In the genomic region with DNA sequence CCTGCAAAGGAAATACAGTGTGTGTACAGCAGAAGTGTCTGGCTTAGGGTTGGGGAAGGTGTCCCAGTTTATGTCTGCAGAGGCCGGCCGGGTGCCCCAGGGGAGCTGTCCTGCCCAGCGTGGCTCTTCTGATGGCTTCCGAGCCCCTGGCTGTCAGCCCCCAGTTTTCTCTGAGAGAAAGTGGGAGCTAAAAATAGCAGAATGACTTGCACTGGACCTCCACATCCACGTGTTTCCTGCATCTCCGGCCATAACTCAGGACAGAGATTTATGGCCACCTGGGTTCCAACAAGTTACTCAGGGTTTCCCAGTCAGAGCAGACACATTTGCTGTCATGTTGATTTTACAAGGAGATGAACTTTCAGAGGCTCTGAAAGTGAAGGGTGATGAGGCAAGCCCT, we compare ENCODE assay signal across 3 cellular contexts.
A peak's percentile ranks its signal among the peaks of the same experiment; 100 is the strongest.
TF ChIP-seq lines count a peak whose summit lies in the region.

No MANE protein-coding gene starts in this region.

TF ChIP-seq in SK-N-SH, 30 proteins besides CTCF, POLR2A, EP300 and RAD21:
- TF ChIP-seq, protein P1, sequence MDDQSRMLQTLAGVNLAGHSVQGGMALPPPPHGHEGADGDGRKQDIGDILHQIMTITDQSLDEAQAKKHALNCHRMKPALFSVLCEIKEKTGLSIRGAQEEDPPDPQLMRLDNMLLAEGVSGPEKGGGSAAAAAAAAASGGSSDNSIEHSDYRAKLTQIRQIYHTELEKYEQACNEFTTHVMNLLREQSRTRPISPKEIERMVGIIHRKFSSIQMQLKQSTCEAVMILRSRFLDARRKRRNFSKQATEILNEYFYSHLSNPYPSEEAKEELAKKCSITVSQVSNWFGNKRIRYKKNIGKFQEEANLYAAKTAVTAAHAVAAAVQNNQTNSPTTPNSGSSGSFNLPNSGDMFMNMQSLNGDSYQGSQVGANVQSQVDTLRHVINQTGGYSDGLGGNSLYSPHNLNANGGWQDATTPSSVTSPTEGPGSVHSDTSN (IDR thresholded peaks at IDR 0.05): peak; percentile 37; the same call in 1 of the 2 replicates
- no peak for TF ChIP-seq RFX5 (IDR thresholded peaks at IDR 0.05; ENCODE audit: low read length)
- peak; percentile 53; the same call in 1 of the 2 replicates for TF ChIP-seq MEF2A (IDR thresholded peaks at IDR 0.05; ENCODE audit: borderline replicate concordance, low read depth)
- no peak for TF ChIP-seq FOXM1 (IDR thresholded peaks at IDR 0.05; ENCODE audit: low read depth)
- TF ChIP-seq RCOR1 (IDR thresholded peaks at IDR 0.05; ENCODE audit: low read length): no peak
- TF ChIP-seq, protein P2, sequence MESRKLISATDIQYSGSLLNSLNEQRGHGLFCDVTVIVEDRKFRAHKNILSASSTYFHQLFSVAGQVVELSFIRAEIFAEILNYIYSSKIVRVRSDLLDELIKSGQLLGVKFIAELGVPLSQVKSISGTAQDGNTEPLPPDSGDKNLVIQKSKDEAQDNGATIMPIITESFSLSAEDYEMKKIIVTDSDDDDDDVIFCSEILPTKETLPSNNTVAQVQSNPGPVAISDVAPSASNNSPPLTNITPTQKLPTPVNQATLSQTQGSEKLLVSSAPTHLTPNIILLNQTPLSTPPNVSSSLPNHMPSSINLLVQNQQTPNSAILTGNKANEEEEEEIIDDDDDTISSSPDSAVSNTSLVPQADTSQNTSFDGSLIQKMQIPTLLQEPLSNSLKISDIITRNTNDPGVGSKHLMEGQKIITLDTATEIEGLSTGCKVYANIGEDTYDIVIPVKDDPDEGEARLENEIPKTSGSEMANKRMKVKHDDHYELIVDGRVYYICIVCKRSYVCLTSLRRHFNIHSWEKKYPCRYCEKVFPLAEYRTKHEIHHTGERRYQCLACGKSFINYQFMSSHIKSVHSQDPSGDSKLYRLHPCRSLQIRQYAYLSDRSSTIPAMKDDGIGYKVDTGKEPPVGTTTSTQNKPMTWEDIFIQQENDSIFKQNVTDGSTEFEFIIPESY (IDR thresholded peaks at IDR 0.05; ENCODE audit: borderline replicate concordance, low read depth): no peak

TF ChIP-seq in SK-N-SH treated with all-trans-retinoic acid at 6 μM for 48 hours, 23 proteins besides CTCF, POLR2A, EP300 and RAD21:
- TF ChIP-seq, protein P3, sequence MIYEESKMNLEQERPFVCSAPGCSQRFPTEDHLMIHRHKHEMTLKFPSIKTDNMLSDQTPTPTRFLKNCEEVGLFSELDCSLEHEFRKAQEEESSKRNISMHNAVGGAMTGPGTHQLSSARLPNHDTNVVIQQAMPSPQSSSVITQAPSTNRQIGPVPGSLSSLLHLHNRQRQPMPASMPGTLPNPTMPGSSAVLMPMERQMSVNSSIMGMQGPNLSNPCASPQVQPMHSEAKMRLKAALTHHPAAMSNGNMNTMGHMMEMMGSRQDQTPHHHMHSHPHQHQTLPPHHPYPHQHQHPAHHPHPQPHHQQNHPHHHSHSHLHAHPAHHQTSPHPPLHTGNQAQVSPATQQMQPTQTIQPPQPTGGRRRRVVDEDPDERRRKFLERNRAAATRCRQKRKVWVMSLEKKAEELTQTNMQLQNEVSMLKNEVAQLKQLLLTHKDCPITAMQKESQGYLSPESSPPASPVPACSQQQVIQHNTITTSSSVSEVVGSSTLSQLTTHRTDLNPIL (CRISPR knock-in tag; IDR thresholded peaks at IDR 0.05; ENCODE audit: low read depth): no peak
- TF ChIP-seq PPARA (CRISPR knock-in tag; IDR thresholded peaks at IDR 0.05; ENCODE audit: borderline replicate concordance): no peak
- TF ChIP-seq, protein P4, sequence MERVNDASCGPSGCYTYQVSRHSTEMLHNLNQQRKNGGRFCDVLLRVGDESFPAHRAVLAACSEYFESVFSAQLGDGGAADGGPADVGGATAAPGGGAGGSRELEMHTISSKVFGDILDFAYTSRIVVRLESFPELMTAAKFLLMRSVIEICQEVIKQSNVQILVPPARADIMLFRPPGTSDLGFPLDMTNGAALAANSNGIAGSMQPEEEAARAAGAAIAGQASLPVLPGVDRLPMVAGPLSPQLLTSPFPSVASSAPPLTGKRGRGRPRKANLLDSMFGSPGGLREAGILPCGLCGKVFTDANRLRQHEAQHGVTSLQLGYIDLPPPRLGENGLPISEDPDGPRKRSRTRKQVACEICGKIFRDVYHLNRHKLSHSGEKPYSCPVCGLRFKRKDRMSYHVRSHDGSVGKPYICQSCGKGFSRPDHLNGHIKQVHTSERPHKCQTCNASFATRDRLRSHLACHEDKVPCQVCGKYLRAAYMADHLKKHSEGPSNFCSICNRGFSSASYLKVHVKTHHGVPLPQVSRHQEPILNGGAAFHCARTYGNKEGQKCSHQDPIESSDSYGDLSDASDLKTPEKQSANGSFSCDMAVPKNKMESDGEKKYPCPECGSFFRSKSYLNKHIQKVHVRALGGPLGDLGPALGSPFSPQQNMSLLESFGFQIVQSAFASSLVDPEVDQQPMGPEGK (CRISPR knock-in tag; IDR thresholded peaks at IDR 0.05; ENCODE audit: borderline replicate concordance): no peak
- no peak for TF ChIP-seq GLIS3 (CRISPR knock-in tag; IDR thresholded peaks at IDR 0.05)
- no peak for TF ChIP-seq OSR1 (CRISPR knock-in tag; IDR thresholded peaks at IDR 0.05)
- TF ChIP-seq, protein P5, sequence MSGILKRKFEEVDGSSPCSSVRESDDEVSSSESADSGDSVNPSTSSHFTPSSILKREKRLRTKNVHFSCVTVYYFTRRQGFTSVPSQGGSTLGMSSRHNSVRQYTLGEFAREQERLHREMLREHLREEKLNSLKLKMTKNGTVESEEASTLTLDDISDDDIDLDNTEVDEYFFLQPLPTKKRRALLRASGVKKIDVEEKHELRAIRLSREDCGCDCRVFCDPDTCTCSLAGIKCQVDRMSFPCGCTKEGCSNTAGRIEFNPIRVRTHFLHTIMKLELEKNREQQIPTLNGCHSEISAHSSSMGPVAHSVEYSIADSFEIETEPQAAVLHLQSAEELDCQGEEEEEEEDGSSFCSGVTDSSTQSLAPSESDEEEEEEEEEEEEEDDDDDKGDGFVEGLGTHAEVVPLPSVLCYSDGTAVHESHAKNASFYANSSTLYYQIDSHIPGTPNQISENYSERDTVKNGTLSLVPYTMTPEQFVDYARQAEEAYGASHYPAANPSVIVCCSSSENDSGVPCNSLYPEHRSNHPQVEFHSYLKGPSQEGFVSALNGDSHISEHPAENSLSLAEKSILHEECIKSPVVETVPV (CRISPR knock-in tag; IDR thresholded peaks at IDR 0.05): no peak
- TF ChIP-seq ZNF565 (CRISPR knock-in tag; conservative IDR thresholded peaks at IDR 0.05; ENCODE audit: low read depth): no peak
- no peak for TF ChIP-seq TOX (CRISPR knock-in tag; IDR thresholded peaks at IDR 0.05; ENCODE audit: borderline replicate concordance)
- no peak for TF ChIP-seq ARNTL (CRISPR knock-in tag; IDR thresholded peaks at IDR 0.05; ENCODE audit: borderline replicate concordance, low read depth)
- TF ChIP-seq BACH2 (CRISPR knock-in tag; IDR thresholded peaks at IDR 0.05; ENCODE audit: borderline replicate concordance): no peak
- TF ChIP-seq, protein P6, sequence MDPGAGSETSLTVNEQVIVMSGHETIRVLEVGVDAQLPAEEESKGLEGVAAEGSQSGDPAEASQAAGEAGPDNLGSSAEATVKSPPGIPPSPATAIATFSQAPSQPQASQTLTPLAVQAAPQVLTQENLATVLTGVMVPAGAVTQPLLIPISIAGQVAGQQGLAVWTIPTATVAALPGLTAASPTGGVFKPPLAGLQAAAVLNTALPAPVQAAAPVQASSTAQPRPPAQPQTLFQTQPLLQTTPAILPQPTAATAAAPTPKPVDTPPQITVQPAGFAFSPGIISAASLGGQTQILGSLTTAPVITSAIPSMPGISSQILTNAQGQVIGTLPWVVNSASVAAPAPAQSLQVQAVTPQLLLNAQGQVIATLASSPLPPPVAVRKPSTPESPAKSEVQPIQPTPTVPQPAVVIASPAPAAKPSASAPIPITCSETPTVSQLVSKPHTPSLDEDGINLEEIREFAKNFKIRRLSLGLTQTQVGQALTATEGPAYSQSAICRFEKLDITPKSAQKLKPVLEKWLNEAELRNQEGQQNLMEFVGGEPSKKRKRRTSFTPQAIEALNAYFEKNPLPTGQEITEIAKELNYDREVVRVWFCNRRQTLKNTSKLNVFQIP (CRISPR knock-in tag; IDR thresholded peaks at IDR 0.05; ENCODE audit: borderline replicate concordance, low read depth): no peak
- no peak for TF ChIP-seq RARB (CRISPR knock-in tag; IDR thresholded peaks at IDR 0.05)
- no peak for TF ChIP-seq ISL1 (CRISPR knock-in tag; IDR thresholded peaks at IDR 0.05)
- no peak for TF ChIP-seq SNAI2 (CRISPR knock-in tag; IDR thresholded peaks at IDR 0.05)
- no peak for TF ChIP-seq ZFP30 (CRISPR knock-in tag; IDR thresholded peaks at IDR 0.05)

TF ChIP-seq in neural cell, 6 proteins besides CTCF, POLR2A, EP300 and RAD21 (continued from another document):
- TF ChIP-seq, protein P7, sequence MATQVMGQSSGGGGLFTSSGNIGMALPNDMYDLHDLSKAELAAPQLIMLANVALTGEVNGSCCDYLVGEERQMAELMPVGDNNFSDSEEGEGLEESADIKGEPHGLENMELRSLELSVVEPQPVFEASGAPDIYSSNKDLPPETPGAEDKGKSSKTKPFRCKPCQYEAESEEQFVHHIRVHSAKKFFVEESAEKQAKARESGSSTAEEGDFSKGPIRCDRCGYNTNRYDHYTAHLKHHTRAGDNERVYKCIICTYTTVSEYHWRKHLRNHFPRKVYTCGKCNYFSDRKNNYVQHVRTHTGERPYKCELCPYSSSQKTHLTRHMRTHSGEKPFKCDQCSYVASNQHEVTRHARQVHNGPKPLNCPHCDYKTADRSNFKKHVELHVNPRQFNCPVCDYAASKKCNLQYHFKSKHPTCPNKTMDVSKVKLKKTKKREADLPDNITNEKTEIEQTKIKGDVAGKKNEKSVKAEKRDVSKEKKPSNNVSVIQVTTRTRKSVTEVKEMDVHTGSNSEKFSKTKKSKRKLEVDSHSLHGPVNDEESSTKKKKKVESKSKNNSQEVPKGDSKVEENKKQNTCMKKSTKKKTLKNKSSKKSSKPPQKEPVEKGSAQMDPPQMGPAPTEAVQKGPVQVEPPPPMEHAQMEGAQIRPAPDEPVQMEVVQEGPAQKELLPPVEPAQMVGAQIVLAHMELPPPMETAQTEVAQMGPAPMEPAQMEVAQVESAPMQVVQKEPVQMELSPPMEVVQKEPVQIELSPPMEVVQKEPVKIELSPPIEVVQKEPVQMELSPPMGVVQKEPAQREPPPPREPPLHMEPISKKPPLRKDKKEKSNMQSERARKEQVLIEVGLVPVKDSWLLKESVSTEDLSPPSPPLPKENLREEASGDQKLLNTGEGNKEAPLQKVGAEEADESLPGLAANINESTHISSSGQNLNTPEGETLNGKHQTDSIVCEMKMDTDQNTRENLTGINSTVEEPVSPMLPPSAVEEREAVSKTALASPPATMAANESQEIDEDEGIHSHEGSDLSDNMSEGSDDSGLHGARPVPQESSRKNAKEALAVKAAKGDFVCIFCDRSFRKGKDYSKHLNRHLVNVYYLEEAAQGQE (IDR thresholded peaks at IDR 0.05; ENCODE audit: borderline replicate concordance): no peak
- TF ChIP-seq MXI1 (conservative IDR thresholded peaks at IDR 0.05; ENCODE audit: poor library complexity, severe bottlenecking) (no peak), SMC3 (conservative IDR thresholded peaks at IDR 0.05; ENCODE audit: poor library complexity) (no peak)
TF ChIP-seq in neural cell: peak in this region for 0.
